In the genomic region with DNA sequence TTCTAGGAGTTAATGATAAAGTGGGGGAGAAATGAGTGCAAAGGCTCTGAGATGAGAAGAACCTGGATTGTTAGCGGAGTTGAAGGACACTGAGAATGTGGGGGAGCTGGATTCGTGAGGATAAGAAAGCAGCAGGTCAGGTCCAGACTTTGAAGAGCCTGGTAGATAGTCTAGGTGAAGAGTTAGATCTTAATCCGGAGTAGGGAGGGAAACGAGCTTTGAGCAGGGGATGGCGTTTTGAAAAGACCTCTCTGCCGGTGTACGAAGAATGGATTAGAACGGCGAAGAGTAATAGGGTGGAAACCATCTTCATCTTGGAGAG, we compare ENCODE assay signal across 1 cellular context.
TF ChIP-seq lines count a peak whose summit lies in the region.

No MANE protein-coding gene starts in this region.

TF ChIP-seq in HepG2, 621 proteins besides CTCF, POLR2A, EP300 and RAD21 (continues in another document):
- TF ChIP-seq, protein P1, sequence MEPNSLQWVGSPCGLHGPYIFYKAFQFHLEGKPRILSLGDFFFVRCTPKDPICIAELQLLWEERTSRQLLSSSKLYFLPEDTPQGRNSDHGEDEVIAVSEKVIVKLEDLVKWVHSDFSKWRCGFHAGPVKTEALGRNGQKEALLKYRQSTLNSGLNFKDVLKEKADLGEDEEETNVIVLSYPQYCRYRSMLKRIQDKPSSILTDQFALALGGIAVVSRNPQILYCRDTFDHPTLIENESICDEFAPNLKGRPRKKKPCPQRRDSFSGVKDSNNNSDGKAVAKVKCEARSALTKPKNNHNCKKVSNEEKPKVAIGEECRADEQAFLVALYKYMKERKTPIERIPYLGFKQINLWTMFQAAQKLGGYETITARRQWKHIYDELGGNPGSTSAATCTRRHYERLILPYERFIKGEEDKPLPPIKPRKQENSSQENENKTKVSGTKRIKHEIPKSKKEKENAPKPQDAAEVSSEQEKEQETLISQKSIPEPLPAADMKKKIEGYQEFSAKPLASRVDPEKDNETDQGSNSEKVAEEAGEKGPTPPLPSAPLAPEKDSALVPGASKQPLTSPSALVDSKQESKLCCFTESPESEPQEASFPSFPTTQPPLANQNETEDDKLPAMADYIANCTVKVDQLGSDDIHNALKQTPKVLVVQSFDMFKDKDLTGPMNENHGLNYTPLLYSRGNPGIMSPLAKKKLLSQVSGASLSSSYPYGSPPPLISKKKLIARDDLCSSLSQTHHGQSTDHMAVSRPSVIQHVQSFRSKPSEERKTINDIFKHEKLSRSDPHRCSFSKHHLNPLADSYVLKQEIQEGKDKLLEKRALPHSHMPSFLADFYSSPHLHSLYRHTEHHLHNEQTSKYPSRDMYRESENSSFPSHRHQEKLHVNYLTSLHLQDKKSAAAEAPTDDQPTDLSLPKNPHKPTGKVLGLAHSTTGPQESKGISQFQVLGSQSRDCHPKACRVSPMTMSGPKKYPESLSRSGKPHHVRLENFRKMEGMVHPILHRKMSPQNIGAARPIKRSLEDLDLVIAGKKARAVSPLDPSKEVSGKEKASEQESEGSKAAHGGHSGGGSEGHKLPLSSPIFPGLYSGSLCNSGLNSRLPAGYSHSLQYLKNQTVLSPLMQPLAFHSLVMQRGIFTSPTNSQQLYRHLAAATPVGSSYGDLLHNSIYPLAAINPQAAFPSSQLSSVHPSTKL (CRISPR knock-in tag; IDR thresholded peaks at IDR 0.05): no peak
- no peak for TF ChIP-seq POLR2G (IDR thresholded peaks at IDR 0.05; ENCODE audit: low read depth, low read length)
- TF ChIP-seq ZNF501 (CRISPR knock-in tag; IDR thresholded peaks at IDR 0.05): no peak; the same call in 1 of the 2 replicates
- no peak for TF ChIP-seq FOXA3 (CRISPR knock-in tag; IDR thresholded peaks at IDR 0.05)
- TF ChIP-seq, protein P2, sequence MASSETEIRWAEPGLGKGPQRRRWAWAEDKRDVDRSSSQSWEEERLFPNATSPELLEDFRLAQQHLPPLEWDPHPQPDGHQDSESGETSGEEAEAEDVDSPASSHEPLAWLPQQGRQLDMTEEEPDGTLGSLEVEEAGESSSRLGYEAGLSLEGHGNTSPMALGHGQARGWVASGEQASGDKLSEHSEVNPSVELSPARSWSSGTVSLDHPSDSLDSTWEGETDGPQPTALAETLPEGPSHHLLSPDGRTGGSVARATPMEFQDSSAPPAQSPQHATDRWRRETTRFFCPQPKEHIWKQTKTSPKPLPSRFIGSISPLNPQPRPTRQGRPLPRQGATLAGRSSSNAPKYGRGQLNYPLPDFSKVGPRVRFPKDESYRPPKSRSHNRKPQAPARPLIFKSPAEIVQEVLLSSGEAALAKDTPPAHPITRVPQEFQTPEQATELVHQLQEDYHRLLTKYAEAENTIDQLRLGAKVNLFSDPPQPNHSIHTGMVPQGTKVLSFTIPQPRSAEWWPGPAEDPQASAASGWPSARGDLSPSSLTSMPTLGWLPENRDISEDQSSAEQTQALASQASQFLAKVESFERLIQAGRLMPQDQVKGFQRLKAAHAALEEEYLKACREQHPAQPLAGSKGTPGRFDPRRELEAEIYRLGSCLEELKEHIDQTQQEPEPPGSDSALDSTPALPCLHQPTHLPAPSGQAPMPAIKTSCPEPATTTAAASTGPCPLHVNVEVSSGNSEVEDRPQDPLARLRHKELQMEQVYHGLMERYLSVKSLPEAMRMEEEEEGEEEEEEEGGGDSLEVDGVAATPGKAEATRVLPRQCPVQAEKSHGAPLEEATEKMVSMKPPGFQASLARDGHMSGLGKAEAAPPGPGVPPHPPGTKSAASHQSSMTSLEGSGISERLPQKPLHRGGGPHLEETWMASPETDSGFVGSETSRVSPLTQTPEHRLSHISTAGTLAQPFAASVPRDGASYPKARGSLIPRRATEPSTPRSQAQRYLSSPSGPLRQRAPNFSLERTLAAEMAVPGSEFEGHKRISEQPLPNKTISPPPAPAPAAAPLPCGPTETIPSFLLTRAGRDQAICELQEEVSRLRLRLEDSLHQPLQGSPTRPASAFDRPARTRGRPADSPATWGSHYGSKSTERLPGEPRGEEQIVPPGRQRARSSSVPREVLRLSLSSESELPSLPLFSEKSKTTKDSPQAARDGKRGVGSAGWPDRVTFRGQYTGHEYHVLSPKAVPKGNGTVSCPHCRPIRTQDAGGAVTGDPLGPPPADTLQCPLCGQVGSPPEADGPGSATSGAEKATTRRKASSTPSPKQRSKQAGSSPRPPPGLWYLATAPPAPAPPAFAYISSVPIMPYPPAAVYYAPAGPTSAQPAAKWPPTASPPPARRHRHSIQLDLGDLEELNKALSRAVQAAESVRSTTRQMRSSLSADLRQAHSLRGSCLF (CRISPR knock-in tag; IDR thresholded peaks at IDR 0.05; ENCODE audit: borderline replicate concordance): no peak
- no peak for TF ChIP-seq ZMAT3 (CRISPR knock-in tag; conservative IDR thresholded peaks at IDR 0.05)
- no peak for TF ChIP-seq HMG20B (CRISPR knock-in tag; conservative IDR thresholded peaks at IDR 0.05)
- TF ChIP-seq, protein P3, sequence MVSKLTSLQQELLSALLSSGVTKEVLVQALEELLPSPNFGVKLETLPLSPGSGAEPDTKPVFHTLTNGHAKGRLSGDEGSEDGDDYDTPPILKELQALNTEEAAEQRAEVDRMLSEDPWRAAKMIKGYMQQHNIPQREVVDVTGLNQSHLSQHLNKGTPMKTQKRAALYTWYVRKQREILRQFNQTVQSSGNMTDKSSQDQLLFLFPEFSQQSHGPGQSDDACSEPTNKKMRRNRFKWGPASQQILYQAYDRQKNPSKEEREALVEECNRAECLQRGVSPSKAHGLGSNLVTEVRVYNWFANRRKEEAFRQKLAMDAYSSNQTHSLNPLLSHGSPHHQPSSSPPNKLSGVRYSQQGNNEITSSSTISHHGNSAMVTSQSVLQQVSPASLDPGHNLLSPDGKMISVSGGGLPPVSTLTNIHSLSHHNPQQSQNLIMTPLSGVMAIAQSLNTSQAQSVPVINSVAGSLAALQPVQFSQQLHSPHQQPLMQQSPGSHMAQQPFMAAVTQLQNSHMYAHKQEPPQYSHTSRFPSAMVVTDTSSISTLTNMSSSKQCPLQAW (CRISPR knock-in tag; IDR thresholded peaks at IDR 0.05): peak; percentile 66; the same call in 1 of the 2 replicates
- TF ChIP-seq HDAC1 (CRISPR knock-in tag; IDR thresholded peaks at IDR 0.05): no peak
- no peak for TF ChIP-seq HNRNPL (IDR thresholded peaks at IDR 0.05; ENCODE audit: low read depth, low read length)
- TF ChIP-seq, protein P4, sequence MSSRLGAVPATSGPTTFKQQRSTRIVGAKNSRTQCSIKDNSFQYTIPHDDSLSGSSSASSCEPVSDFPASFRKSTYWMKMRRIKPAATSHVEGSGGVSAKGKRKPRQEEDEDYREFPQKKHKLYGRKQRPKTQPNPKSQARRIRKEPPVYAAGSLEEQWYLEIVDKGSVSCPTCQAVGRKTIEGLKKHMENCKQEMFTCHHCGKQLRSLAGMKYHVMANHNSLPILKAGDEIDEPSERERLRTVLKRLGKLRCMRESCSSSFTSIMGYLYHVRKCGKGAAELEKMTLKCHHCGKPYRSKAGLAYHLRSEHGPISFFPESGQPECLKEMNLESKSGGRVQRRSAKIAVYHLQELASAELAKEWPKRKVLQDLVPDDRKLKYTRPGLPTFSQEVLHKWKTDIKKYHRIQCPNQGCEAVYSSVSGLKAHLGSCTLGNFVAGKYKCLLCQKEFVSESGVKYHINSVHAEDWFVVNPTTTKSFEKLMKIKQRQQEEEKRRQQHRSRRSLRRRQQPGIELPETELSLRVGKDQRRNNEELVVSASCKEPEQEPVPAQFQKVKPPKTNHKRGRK (CRISPR knock-in tag; IDR thresholded peaks at IDR 0.05): no peak
- no peak for TF ChIP-seq ZNF10 (CRISPR knock-in tag; IDR thresholded peaks at IDR 0.05; ENCODE audit: borderline replicate concordance, low read depth)
- no peak for TF ChIP-seq ZNF780A (CRISPR knock-in tag; IDR thresholded peaks at IDR 0.05)
- TF ChIP-seq ZNF136 (CRISPR knock-in tag; IDR thresholded peaks at IDR 0.05; ENCODE audit: low read depth): no peak
- TF ChIP-seq, protein P5, sequence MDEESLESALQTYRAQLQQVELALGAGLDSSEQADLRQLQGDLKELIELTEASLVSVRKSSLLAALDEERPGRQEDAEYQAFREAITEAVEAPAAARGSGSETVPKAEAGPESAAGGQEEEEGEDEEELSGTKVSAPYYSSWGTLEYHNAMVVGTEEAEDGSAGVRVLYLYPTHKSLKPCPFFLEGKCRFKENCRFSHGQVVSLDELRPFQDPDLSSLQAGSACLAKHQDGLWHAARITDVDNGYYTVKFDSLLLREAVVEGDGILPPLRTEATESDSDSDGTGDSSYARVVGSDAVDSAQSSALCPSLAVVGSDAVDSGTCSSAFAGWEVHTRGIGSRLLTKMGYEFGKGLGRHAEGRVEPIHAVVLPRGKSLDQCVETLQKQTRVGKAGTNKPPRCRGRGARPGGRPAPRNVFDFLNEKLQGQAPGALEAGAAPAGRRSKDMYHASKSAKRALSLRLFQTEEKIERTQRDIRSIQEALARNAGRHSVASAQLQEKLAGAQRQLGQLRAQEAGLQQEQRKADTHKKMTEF (CRISPR knock-in tag; IDR thresholded peaks at IDR 0.05): no peak
- TF ChIP-seq SNAI1 (CRISPR knock-in tag; IDR thresholded peaks at IDR 0.05; ENCODE audit: borderline replicate concordance): no peak
- TF ChIP-seq, protein P6, sequence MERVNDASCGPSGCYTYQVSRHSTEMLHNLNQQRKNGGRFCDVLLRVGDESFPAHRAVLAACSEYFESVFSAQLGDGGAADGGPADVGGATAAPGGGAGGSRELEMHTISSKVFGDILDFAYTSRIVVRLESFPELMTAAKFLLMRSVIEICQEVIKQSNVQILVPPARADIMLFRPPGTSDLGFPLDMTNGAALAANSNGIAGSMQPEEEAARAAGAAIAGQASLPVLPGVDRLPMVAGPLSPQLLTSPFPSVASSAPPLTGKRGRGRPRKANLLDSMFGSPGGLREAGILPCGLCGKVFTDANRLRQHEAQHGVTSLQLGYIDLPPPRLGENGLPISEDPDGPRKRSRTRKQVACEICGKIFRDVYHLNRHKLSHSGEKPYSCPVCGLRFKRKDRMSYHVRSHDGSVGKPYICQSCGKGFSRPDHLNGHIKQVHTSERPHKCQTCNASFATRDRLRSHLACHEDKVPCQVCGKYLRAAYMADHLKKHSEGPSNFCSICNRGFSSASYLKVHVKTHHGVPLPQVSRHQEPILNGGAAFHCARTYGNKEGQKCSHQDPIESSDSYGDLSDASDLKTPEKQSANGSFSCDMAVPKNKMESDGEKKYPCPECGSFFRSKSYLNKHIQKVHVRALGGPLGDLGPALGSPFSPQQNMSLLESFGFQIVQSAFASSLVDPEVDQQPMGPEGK (CRISPR knock-in tag; IDR thresholded peaks at IDR 0.05): no peak
- TF ChIP-seq ZNF572 (CRISPR knock-in tag; IDR thresholded peaks at IDR 0.05): peak; percentile 68; the same call in 1 of the 2 replicates
- TF ChIP-seq, protein P7, sequence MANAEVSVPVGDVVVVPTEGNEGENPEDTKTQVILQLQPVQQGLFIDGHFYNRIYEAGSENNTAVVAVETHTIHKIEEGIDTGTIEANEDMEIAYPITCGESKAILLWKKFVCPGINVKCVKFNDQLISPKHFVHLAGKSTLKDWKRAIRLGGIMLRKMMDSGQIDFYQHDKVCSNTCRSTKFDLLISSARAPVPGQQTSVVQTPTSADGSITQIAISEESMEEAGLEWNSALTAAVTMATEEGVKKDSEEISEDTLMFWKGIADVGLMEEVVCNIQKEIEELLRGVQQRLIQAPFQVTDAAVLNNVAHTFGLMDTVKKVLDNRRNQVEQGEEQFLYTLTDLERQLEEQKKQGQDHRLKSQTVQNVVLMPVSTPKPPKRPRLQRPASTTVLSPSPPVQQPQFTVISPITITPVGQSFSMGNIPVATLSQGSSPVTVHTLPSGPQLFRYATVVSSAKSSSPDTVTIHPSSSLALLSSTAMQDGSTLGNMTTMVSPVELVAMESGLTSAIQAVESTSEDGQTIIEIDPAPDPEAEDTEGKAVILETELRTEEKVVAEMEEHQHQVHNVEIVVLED (CRISPR knock-in tag; IDR thresholded peaks at IDR 0.05; ENCODE audit: borderline replicate concordance): no peak
- no peak for TF ChIP-seq ZNF260 (CRISPR knock-in tag; IDR thresholded peaks at IDR 0.05; ENCODE audit: borderline replicate concordance, low read depth)
- 0 out of 2 replicates have a peak, but pooled peaks have one; percentile 11 for TF ChIP-seq ZNF337 (CRISPR knock-in tag; IDR thresholded peaks at IDR 0.05; ENCODE audit: borderline replicate concordance, low read depth)
- TF ChIP-seq ZFY (CRISPR knock-in tag; IDR thresholded peaks at IDR 0.05): no peak
- no peak for TF ChIP-seq HNRNPLL (IDR thresholded peaks at IDR 0.05; ENCODE audit: low read depth, low read length, poor library complexity, severe bottlenecking)
- TF ChIP-seq, protein P8, sequence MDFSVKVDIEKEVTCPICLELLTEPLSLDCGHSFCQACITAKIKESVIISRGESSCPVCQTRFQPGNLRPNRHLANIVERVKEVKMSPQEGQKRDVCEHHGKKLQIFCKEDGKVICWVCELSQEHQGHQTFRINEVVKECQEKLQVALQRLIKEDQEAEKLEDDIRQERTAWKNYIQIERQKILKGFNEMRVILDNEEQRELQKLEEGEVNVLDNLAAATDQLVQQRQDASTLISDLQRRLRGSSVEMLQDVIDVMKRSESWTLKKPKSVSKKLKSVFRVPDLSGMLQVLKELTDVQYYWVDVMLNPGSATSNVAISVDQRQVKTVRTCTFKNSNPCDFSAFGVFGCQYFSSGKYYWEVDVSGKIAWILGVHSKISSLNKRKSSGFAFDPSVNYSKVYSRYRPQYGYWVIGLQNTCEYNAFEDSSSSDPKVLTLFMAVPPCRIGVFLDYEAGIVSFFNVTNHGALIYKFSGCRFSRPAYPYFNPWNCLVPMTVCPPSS (IDR thresholded peaks at IDR 0.05): no peak
- TF ChIP-seq ZNF547 (CRISPR knock-in tag; IDR thresholded peaks at IDR 0.05): no peak
- no peak for TF ChIP-seq ISL2 (CRISPR knock-in tag; IDR thresholded peaks at IDR 0.05)
- TF ChIP-seq ZFP41 (CRISPR knock-in tag; IDR thresholded peaks at IDR 0.05; ENCODE audit: borderline replicate concordance): no peak
- TF ChIP-seq WIZ (CRISPR knock-in tag; IDR thresholded peaks at IDR 0.05): no peak
- TF ChIP-seq TP53 (CRISPR knock-in tag; conservative IDR thresholded peaks at IDR 0.05): no peak
- no peak for TF ChIP-seq CCAR2 (optimal IDR thresholded peaks at IDR 0.05; ENCODE audit: low read depth, low read length)
- no peak for TF ChIP-seq GATAD1 (CRISPR knock-in tag; IDR thresholded peaks at IDR 0.05)
- TF ChIP-seq ZNF724P (CRISPR knock-in tag; IDR thresholded peaks at IDR 0.05; ENCODE audit: borderline replicate concordance): no peak
- no peak for TF ChIP-seq ZNF557 (CRISPR knock-in tag; IDR thresholded peaks at IDR 0.05)
- TF ChIP-seq, protein P9, sequence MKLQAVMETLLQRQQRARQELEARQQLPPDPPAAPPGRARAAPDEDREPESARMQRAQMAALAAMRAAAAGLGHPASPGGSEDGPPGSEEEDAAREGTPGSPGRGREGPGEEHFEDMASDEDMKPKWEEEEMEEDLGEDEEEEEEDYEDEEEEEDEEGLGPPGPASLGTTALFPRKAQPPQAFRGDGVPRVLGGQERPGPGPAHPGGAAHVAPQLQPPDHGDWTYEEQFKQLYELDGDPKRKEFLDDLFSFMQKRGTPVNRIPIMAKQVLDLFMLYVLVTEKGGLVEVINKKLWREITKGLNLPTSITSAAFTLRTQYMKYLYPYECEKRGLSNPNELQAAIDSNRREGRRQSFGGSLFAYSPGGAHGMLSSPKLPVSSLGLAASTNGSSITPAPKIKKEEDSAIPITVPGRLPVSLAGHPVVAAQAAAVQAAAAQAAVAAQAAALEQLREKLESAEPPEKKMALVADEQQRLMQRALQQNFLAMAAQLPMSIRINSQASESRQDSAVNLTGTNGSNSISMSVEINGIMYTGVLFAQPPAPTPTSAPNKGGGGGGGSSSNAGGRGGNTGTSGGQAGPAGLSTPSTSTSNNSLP (IDR thresholded peaks at IDR 0.05; ENCODE audit: low read depth, low read length): no peak
- TF ChIP-seq BRCA1 (CRISPR knock-in tag; IDR thresholded peaks at IDR 0.05): no peak
- no peak for TF ChIP-seq PCBP2 (optimal IDR thresholded peaks at IDR 0.05; ENCODE audit: low read depth, low read length, poor library complexity, severe bottlenecking)
- TF ChIP-seq FOXP1 (IDR thresholded peaks at IDR 0.05): no peak
- TF ChIP-seq FOXP1 (CRISPR knock-in tag; IDR thresholded peaks at IDR 0.05): no peak
